ENCODE assay signal across 12 cellular contexts in the genomic region with DNA sequence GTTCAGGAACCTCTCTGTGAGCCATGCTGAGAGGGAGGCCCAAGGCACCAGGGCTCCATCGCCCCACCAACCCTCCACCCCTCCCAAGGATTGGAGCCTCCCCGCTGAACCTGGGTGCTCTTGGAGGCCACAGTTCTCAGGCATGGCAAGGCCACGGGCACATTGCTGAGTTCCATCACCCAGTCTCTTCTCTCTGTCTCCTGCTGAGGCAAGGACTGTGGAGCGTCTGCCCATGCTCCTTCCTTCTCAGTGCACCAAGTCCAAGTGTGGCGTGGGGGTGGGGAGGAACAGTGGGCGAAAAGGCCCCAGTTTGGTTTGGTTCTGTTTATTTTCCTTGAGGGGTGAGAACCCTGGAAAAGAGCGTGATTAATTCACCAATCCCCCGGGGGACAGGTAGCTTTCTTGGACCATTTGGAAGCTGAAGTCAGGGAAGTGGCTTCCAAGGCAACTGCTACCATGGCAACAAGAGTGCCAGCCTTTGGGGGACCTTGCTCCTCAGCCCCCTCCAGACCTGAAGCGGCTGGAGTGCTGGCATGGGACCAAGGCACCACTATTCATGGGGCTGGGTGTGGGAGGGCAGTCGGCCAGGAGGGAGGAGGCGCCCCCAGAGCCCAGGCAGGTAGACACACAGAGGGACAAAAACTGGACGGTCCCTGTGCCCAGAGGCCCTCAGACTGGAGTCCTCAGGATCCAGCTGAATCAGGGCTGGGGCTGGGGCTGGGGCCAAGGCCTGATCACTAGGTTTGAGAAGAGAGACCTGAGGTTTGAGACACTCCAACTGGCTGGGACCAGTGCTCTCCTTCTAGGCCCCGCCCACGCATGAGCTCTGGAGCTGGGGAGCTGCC. TPM values are rescaled to one million over a fixed set of nuclear protein-coding genes. Genes with fewer than 3 reads are reported as not detected.
"Had no signal": no experiment of that assay in that cellular context is flagged by ENCODE, and none has a peak within 500 bp of the region (broad histone marks: within the 10 kb centered on the region; RNA-seq: fewer than 3 reads in every experiment).

No MANE protein-coding gene starts in this region.

- H3K4me3 Mint-ChIP-seq: activated CD4-positive, alpha-beta memory T cell treated with anti-CD3 and anti-CD28 coated beads, Interleukin-2, amount 10 ng/mL, durations not matched to agents 7 days and 5 days; activated naive CD8-positive, alpha-beta T cell treated with anti-CD3 and anti-CD28 coated beads, Interleukin-2, amount 50 U/mL, for 24 hours had no signal

- ATAC-seq: activated naive CD8-positive, alpha-beta T cell treated with anti-CD3 and anti-CD28 coated beads, Interleukin-2, amount 50 U/mL, for 24 hours had no signal

- H3K27ac Mint-ChIP-seq: activated CD4-positive, alpha-beta memory T cell treated with anti-CD3 and anti-CD28 coated beads, Interleukin-2, amount 10 ng/mL, durations not matched to agents 7 days and 5 days; activated naive CD8-positive, alpha-beta T cell treated with anti-CD3 and anti-CD28 coated beads, Interleukin-2, amount 50 U/mL, for 24 hours had no signal

- H3K9me3 Mint-ChIP-seq: activated CD4-positive, alpha-beta memory T cell treated with anti-CD3 and anti-CD28 coated beads, Interleukin-2, amount 10 ng/mL, durations not matched to agents 7 days and 5 days; activated naive CD8-positive, alpha-beta T cell treated with anti-CD3 and anti-CD28 coated beads, Interleukin-2, amount 50 U/mL, for 24 hours had no signal

- H3K27ac ChIP-seq: ascending aorta, esophagus muscularis mucosa, neutrophil, skin epidermis, tibial artery, uterus had no signal

- DNase-seq: activated CD4-positive, alpha-beta memory T cell treated with anti-CD3 and anti-CD28 coated beads, Interleukin-2, amount 10 ng/mL, durations not matched to agents 7 days and 5 days; activated CD8-positive, alpha-beta memory T cell treated with anti-CD3 and anti-CD28 coated beads, Interleukin-2, amount 50 U/mL, for 48 hours; activated naive CD8-positive, alpha-beta T cell treated with anti-CD3 and anti-CD28 coated beads, Interleukin-2, amount 50 U/mL, for 24 hours; midbrain; tibial artery; uterus had no signal

RNA-seq across cellular contexts. Expression of gene KNCN, which starts 3.0 kb away (rescaled TPM):
- total RNA-seq: activated CD4-positive, alpha-beta memory T cell treated with anti-CD3 and anti-CD28 coated beads, Interleukin-2, amount 10 ng/mL, durations not matched to agents 7 days and 5 days; ascending aorta; esophagus muscularis mucosa; fibroblast of villous mesenchyme; lower leg skin; uterus had no signal
